Comparison of ENCODE assay signal across 22 cellular contexts in the genomic region with DNA sequence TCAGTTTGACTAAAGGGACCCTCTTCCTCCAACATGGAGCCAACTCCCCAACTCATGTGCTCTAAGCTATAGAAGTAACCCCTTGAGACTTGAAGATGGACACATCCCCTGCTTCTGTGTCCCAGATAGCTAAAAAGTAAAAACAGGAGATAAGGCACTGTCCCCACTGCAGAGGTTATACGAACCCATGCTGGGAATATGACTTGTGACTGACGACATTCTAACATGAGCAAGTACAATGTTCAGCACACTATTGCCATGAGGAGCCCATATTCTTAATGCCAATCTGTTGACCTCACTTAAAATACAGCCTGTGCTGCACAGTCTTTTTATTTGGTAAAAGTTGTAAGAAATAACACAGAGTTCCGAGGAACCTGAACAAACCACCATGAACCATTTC.
DNase-seq lines count a peak whose midpoint lies in the region; ATAC-seq, FAIRE-seq and TF ChIP-seq lines count a peak whose summit lies in the region.
"Had no signal": no experiment of that assay in that cellular context is flagged by ENCODE, and none has a peak within 500 bp of the region (broad histone marks: within the 10 kb centered on the region; RNA-seq: fewer than 3 reads in every experiment).

No MANE protein-coding gene starts in this region.

- H2AFZ ChIP-seq in K562 (ENCODE audit: low read depth, low read length) (no peak overlapping the region), mesenchymal stem cell (ENCODE audit: low read depth, low read length) (no peak overlapping the region), hepatocyte (no peak overlapping the region)

- no peak overlapping the region for H3K18ac ChIP-seq in mesenchymal stem cell (ENCODE audit: low read depth in 1 of 2, low read length in 2 of 2)

- no peak overlapping the region for H2BK15ac ChIP-seq in mesenchymal stem cell (ENCODE audit: low read depth, poor library complexity, severe bottlenecking)

- H3K9ac ChIP-seq in K562 (ENCODE audit: insufficient read depth in 1 of 2, low read depth in 2 of 2, low read length in 2 of 2) (peak overlapping the region in 1 of 2 experiments; percentile 20; a peak in 1 of 4 replicates), mesenchymal stem cell (ENCODE audit: low read length) (no peak overlapping the region)
- H3K9ac ChIP-seq: BLaER1 treated with 17β-estradiol and CSF1 and Interleukin-3, amounts not matched to agents 10 nM and 100 nM had no signal

- H3K23ac ChIP-seq in mesenchymal stem cell (ENCODE audit: low read length in 2 of 2): no peak overlapping the region

- WGBS in K562 (ENCODE audit: insufficient coverage, low coverage, missing lambda C conversion rate): 22% methylated on average over 3 of the region's 3 CpGs
- WGBS in mesenchymal stem cell: 75% methylated on average over 2 of the region's 3 CpGs
- 94% methylated on average over 3 of the region's 3 CpGs for WGBS in hepatocyte (ENCODE audit: low lambda C conversion rate, missing lambda C conversion rate)
- 59 to 95% methylated on average over 3 of the region's 3 CpGs for WGBS in gastroesophageal sphincter (ENCODE audit: low coverage in 1 of 2), 2 donors

- H3K36me3 ChIP-seq in K562 (ENCODE audit: control insufficient read depth, insufficient read depth, low read length) (peaks cover 22% of the 10 kb centered on the region; the same call in 2 of the 3 replicates), mesenchymal stem cell (ENCODE audit: control insufficient read depth in 1 of 2, insufficient read depth in 2 of 2, low read depth in 1 of 2, low read length in 2 of 2) (peaks cover 0 to 8% of the 10 kb centered on the region in 2 experiments), hepatocyte (replicated peaks; ENCODE audit: insufficient read depth, low read depth) (no peaks in the 10 kb centered on the region), gastroesophageal sphincter (no peaks in the 10 kb centered on the region)
- H3K36me3 ChIP-seq: BE2C had no signal

- TF ChIP-seq POLR2A in K562 (conservative IDR thresholded peaks at IDR 0.05) (no peak), gastroesophageal sphincter (IDR thresholded peaks at IDR 0.05) (no peak)

- H3K4me3 ChIP-seq in K562: no peak overlapping the region
- no peak overlapping the region for H3K4me3 ChIP-seq in mesenchymal stem cell (ENCODE audit: insufficient read depth in 1 of 2, low read depth in 1 of 2, low read length in 2 of 2)
- no peak overlapping the region for H3K4me3 ChIP-seq in hepatocyte
- no peak overlapping the region for H3K4me3 ChIP-seq in gastroesophageal sphincter
- H3K4me3 ChIP-seq: A549; BLaER1 treated with 17β-estradiol and CSF1 and Interleukin-3, amounts not matched to agents 10 nM and 100 nM had no signal

- peaks cover 4 to 32% of the 10 kb centered on the region in 2 experiments; a peak in 4 of 5 replicates for H3K4me1 ChIP-seq in K562 (replicated peaks in 1 of 2; ENCODE audit: control insufficient read depth in 2 of 2, insufficient read depth in 2 of 2, low read length in 2 of 2)
- H3K4me1 ChIP-seq in mesenchymal stem cell (ENCODE audit: control insufficient read depth, insufficient read depth, low read depth, low read length): peaks cover 2% of the 10 kb centered on the region
- no peaks in the 10 kb centered on the region for H3K4me1 ChIP-seq in hepatocyte (ENCODE audit: insufficient read depth)
- H3K4me1 ChIP-seq in gastroesophageal sphincter: no peaks in the 10 kb centered on the region

- BruUV-seq in K562 (replicated peaks; lab: Mats Ljungman, UMichigan): no TSS peak

- POLR2A ChIA-PET in K562 (lab: Yijun Ruan, JAX): interaction anchor here (0.8 to 0.9 kb wide), 2 partner anchors 16 to 98 kb away, joined by 3 to 4 read pairs; no protein-coding TSS in a partner anchor

- H3K27ac ChIP-seq in K562 (ENCODE audit: extremely low read depth, low read depth, low read length) (peak overlapping the region; percentile 46; the same call in 2 of the 3 replicates), mesenchymal stem cell (ENCODE audit: low read length, poor library complexity, severe bottlenecking) (no peak overlapping the region), hepatocyte (no peak overlapping the region), gastroesophageal sphincter (no peak overlapping the region)
- H3K27ac ChIP-seq: A549; BLaER1 treated with 17β-estradiol and CSF1 and Interleukin-3, amounts not matched to agents 10 nM and 100 nM had no signal

- H4K20me1 ChIP-seq in K562 (replicated peaks; ENCODE audit: control insufficient read depth, insufficient read depth, low read length) (no peaks in the 10 kb centered on the region), hepatocyte (ENCODE audit: insufficient read depth, poor library complexity, severe bottlenecking) (no peaks in the 10 kb centered on the region)

- in situ Hi-C loops in K562 (cut with MboI): no loop called here

- FAIRE-seq in K562 (lab: Jason Lieb, UNC): peak; percentile 79
- FAIRE-seq: A549, G401.6, GM12892 had no signal

- intact Hi-C loops in K562 (cut with micrococcal nuclease): loop anchor here (5.0 kb wide), 1 partner anchor 42 kb away; no protein-coding TSS in a partner anchor

- H4K8ac ChIP-seq in mesenchymal stem cell (ENCODE audit: low read length): peak overlapping the region; percentile 23

- TF ChIP-seq CTCF in K562 (IDR thresholded peaks at IDR 0.05 in 2 of 3, conservative IDR thresholded peaks at IDR 0.05 in 1 of 3; ENCODE audit: insufficient read depth in 2 of 3, low read depth in 1 of 3, low read length in 3 of 3) (no peak), hepatocyte (IDR thresholded peaks at IDR 0.05; ENCODE audit: poor library complexity) (no peak), gastroesophageal sphincter (IDR thresholded peaks at IDR 0.05) (no peak)

- no peak overlapping the region for H2BK12ac ChIP-seq in mesenchymal stem cell (ENCODE audit: low read length in 2 of 2)

- peak overlapping the region; percentile 21 for H3K4me2 ChIP-seq in K562 (ENCODE audit: insufficient read depth, low read length)
- H3K4me2 ChIP-seq in mesenchymal stem cell (ENCODE audit: low read length, poor library complexity, severe bottlenecking): no peak overlapping the region
- no peak overlapping the region for H3K4me2 ChIP-seq in hepatocyte
- H3K4me2 ChIP-seq: A549; BLaER1 treated with 17β-estradiol and CSF1 and Interleukin-3, amounts not matched to agents 10 nM and 100 nM had no signal

- H4K91ac ChIP-seq in mesenchymal stem cell (ENCODE audit: low read length): peak overlapping the region; percentile 37

- peaks cover 35% of the 10 kb centered on the region for H3K79me2 ChIP-seq in K562 (ENCODE audit: control insufficient read depth, insufficient read depth, low read length)
- no peaks in the 10 kb centered on the region for H3K79me2 ChIP-seq in hepatocyte

- H3K9me2 ChIP-seq in hepatocyte (replicated peaks; ENCODE audit: insufficient read depth): no peaks in the 10 kb centered on the region

- TF ChIP-seq EP300 in K562 (IDR thresholded peaks at IDR 0.05; ENCODE audit: low read length) (no peak), gastroesophageal sphincter (IDR thresholded peaks at IDR 0.05) (no peak)

- H3K9me1 ChIP-seq in K562 (ENCODE audit: control insufficient read depth, insufficient read depth, low read length): no peaks in the 10 kb centered on the region

- ATAC-seq in K562 (peak; percentile 57), GM21786 (IDR thresholded peaks at IDR 0.05; ENCODE audit: unreplicated experiment) (no peak), gastroesophageal sphincter (no peak)
- ATAC-seq: A549 had no signal

- no peak overlapping the region for H3K4ac ChIP-seq in mesenchymal stem cell (ENCODE audit: low read depth in 1 of 2, low read length in 2 of 2)

- H2AK5ac ChIP-seq in mesenchymal stem cell (ENCODE audit: low read length, severe bottlenecking): no peak overlapping the region

- no peak overlapping the region for H3K14ac ChIP-seq in mesenchymal stem cell (ENCODE audit: low read length in 2 of 2)

- CTCF ChIA-PET in K562 (lab: Yijun Ruan, JAX; ENCODE audit: low intra/inter-chr PET ratio): no interaction called here

- H2BK5ac ChIP-seq in mesenchymal stem cell (ENCODE audit: low read depth, low read length, poor library complexity, severe bottlenecking): no peak overlapping the region

- no peak for TF ChIP-seq RAD21 in K562 (CRISPR knock-in tag; conservative IDR thresholded peaks at IDR 0.05 in 1 of 2, IDR thresholded peaks at IDR 0.05 in 1 of 2)

- no peaks in the 10 kb centered on the region for H3K27me3 ChIP-seq in K562 (ENCODE audit: control insufficient read depth in 2 of 2, insufficient read depth in 2 of 2, low read length in 2 of 2)
- no peaks in the 10 kb centered on the region for H3K27me3 ChIP-seq in mesenchymal stem cell (ENCODE audit: control insufficient read depth in 1 of 2, insufficient read depth in 1 of 2, low read length in 2 of 2)
- no peaks in the 10 kb centered on the region for H3K27me3 ChIP-seq in hepatocyte
- H3K27me3 ChIP-seq in gastroesophageal sphincter: no peaks in the 10 kb centered on the region
- H3K27me3 ChIP-seq: BE2C; BLaER1 treated with 17β-estradiol and CSF1 and Interleukin-3, amounts not matched to agents 10 nM and 100 nM had no signal

- peak; percentile 9 for DNase-seq in EH (ENCODE audit: low read depth)
- peak in 1 of 4 experiments; percentile 47 for DNase-seq in K562 (ENCODE audit: extremely low read depth in 1 of 4, low spot score in 3 of 4)
- no peak for DNase-seq in mesenchymal stem cell
- DNase-seq in hepatocyte (ENCODE audit: low spot score): no peak
- DNase-seq: 8988T; ACHN; AML-193; BE2C; Calu3; CD4-positive, alpha-beta memory T cell; COR-L47; DMS53; DMS79 treated with DMSO at 0.1 percent for 48 hours; GOT3; H7; HCEC 1CT had no signal

- H2BK120ac ChIP-seq in mesenchymal stem cell (ENCODE audit: low read depth, low read length): no peak overlapping the region

- H3K79me1 ChIP-seq in mesenchymal stem cell (replicated peaks; ENCODE audit: low read length, poor library complexity, severe bottlenecking): peaks cover 30% of the 10 kb centered on the region

- H3K9me3 ChIP-seq in K562 (replicated peaks; ENCODE audit: control insufficient read depth, insufficient read depth, low read depth, low read length) (no peaks in the 10 kb centered on the region), mesenchymal stem cell (ENCODE audit: control insufficient read depth, low read length) (no peaks in the 10 kb centered on the region), hepatocyte (ENCODE audit: low read depth) (no peaks in the 10 kb centered on the region), gastroesophageal sphincter (no peaks in the 10 kb centered on the region)
- H3K9me3 ChIP-seq: A549; BE2C; BLaER1 treated with 17β-estradiol and CSF1 and Interleukin-3, amounts not matched to agents 10 nM and 100 nM had no signal

TF ChIP-seq in K562, 482 proteins besides CTCF, POLR2A, EP300 and RAD21 (continues in another document):
- no peak for TF ChIP-seq ZNF253 (CRISPR knock-in tag; conservative IDR thresholded peaks at IDR 0.05)
- no peak for TF ChIP-seq MCM7 (IDR thresholded peaks at IDR 0.05)
- TF ChIP-seq FOS (IDR thresholded peaks at IDR 0.05; ENCODE audit: extremely low read depth, insufficient read length): no peak
- TF ChIP-seq CHCHD3 (CRISPR knock-in tag; IDR thresholded peaks at IDR 0.05): no peak
